ENCODE assay signal across 9 cellular contexts in genomic region chr10:101467286-101467770, GRCh38.
DNase-seq lines count a peak whose midpoint lies in the region; ATAC-seq and TF ChIP-seq lines count a peak whose summit lies in the region.
"Had no signal": no experiment of that assay in that cellular context is flagged by ENCODE, and none has a peak within 500 bp of the region (broad histone marks: within the 10 kb centered on the region; RNA-seq: fewer than 3 reads in every experiment).

No MANE protein-coding gene starts in this region.

- H3K4me3 ChIP-seq in prostate gland, result no peak overlapping the region

- H3K4me1 Mint-ChIP-seq in activated naive CD8-positive, alpha-beta T cell treated with anti-CD3 and anti-CD28 coated beads for 36 hours, result peaks cover 7% of the 10 kb centered on the region

- WGBS in prostate gland, result 1% methylated on average over 3 of the region's 3 CpGs

- no peaks in the 10 kb centered on the region for H3K9me3 ChIP-seq in prostate gland

- H3K4me3 Mint-ChIP-seq in activated naive CD8-positive, alpha-beta T cell treated with anti-CD3 and anti-CD28 coated beads for 36 hours, result no peak overlapping the region
- H3K4me3 Mint-ChIP-seq: activated naive CD8-positive, alpha-beta T cell had no signal

- TF ChIP-seq POLR2A in prostate gland (IDR thresholded peaks at IDR 0.05), result no peak

- no peaks in the 10 kb centered on the region for H3K27me3 Mint-ChIP-seq in activated naive CD8-positive, alpha-beta T cell treated with anti-CD3 and anti-CD28 coated beads for 36 hours
- H3K27me3 Mint-ChIP-seq: activated naive CD8-positive, alpha-beta T cell had no signal

- TF ChIP-seq CTCF in prostate gland (IDR thresholded peaks at IDR 0.05), result peak; percentile 45 to 76 (median 67)

- no peak for ATAC-seq in HG03565 (IDR thresholded peaks at IDR 0.05; ENCODE audit: unreplicated experiment)
- ATAC-seq in GM18909 (IDR thresholded peaks at IDR 0.05; ENCODE audit: poor library complexity, unreplicated experiment), result no peak

- H3K4me1 ChIP-seq in prostate gland (replicated peaks), result no peaks in the 10 kb centered on the region

- H3K36me3 ChIP-seq in prostate gland, result no peaks in the 10 kb centered on the region

- H3K27ac Mint-ChIP-seq in activated naive CD8-positive, alpha-beta T cell treated with anti-CD3 and anti-CD28 coated beads for 36 hours, result no peak overlapping the region
- H3K27ac Mint-ChIP-seq: activated naive CD8-positive, alpha-beta T cell had no signal

- no peaks in the 10 kb centered on the region for H3K27me3 ChIP-seq in prostate gland (replicated peaks; ENCODE audit: insufficient read depth)

- H3K27ac ChIP-seq in prostate gland, result no peak overlapping the region

- DNase-seq in Daoy (ENCODE audit: low read depth), result peak; percentile 53
- peak; percentile 83 for DNase-seq in HT-29 (ENCODE audit: low spot score)
- DNase-seq in NCI-H82 treated with DMSO at 0.1 percent for 48 hours (lab: John Stamatoyannopoulos, UW; ENCODE audit: unreplicated experiment), result peak; percentile 91
- peak; percentile 11 for DNase-seq in activated naive CD8-positive, alpha-beta T cell treated with anti-CD3 and anti-CD28 coated beads for 36 hours
- DNase-seq in glomerular endothelial cell (ENCODE audit: extremely low read depth, low read depth, low spot score), result peak; percentile 36
- peak; percentile 46 for DNase-seq in prostate gland (ENCODE audit: low spot score)

- no peaks in the 10 kb centered on the region for H3K36me3 Mint-ChIP-seq in activated naive CD8-positive, alpha-beta T cell treated with anti-CD3 and anti-CD28 coated beads for 36 hours
- H3K36me3 Mint-ChIP-seq: activated naive CD8-positive, alpha-beta T cell had no signal

- H3K9me3 Mint-ChIP-seq in activated naive CD8-positive, alpha-beta T cell treated with anti-CD3 and anti-CD28 coated beads for 36 hours, result no peaks in the 10 kb centered on the region

- intact Hi-C loops in prostate gland (cut with DNase I), result loop anchor here (2.0 to 10.0 kb wide), 2 partner anchors 97 to 253 kb away; no protein-coding TSS in a partner anchor

Comparison
In these comparisons a context has a peak if more than half of its experiments do, and no peak if none do; other contexts are left out.
1. DNase-seq: peak in every context shown above with its lines; median percentile 91 in NCI-H82 treated with DMSO at 0.1 percent for 48 hours; 83 in HT-29; 53 in Daoy; 46 in prostate gland; 36 in glomerular endothelial cell; 11 in activated naive CD8-positive, alpha-beta T cell treated with anti-CD3 and anti-CD28 coated beads for 36 hours.